ENCODE assay signal across 22 cellular contexts in genomic region chr6:168628732-168629245, GRCh38.
A peak's percentile ranks its signal among the peaks of the same experiment; 100 is the strongest.
DNase-seq lines count a peak whose midpoint lies in the region; ATAC-seq, FAIRE-seq and TF ChIP-seq lines count a peak whose summit lies in the region.
"Had no signal": no experiment of that assay in that cellular context is flagged by ENCODE, and none has a peak within 500 bp of the region (broad histone marks: within the 10 kb centered on the region; RNA-seq: fewer than 3 reads in every experiment).

No MANE protein-coding gene starts in this region.

- no peak for TF ChIP-seq RAD21 in H1 (IDR thresholded peaks at IDR 0.05 in 1 of 2, conservative IDR thresholded peaks at IDR 0.05 in 1 of 2; ENCODE audit: low read depth in 2 of 2, low read length in 2 of 2)

- H3K4me3 ChIP-seq in H1 (ENCODE audit: extremely low read depth in 1 of 4, insufficient read depth in 2 of 4, low read depth in 3 of 4, low read length in 4 of 4) = no peak overlapping the region
- H3K4me3 ChIP-seq: GM23338 had no signal

- no peaks in the 10 kb centered on the region for H3K27me3 Mint-ChIP-seq in nephron progenitor cell (ENCODE audit: low read depth, poor library complexity)
- no peaks in the 10 kb centered on the region for H3K27me3 Mint-ChIP-seq in Calu3 (ENCODE audit: unreplicated experiment)
- H3K27me3 Mint-ChIP-seq: CD4-positive, CD25-positive, alpha-beta regulatory T cell had no signal

- no peak overlapping the region for H2BK5ac ChIP-seq in H1 (ENCODE audit: low read depth, low read length)

- intact Hi-C loops in Calu3 (cut with micrococcal nuclease; ENCODE audit: unreplicated experiment) = loop anchor here (10.0 kb wide), 1 partner anchor 186 kb away; no protein-coding TSS in a partner anchor

- TF ChIP-seq CTCF in H1 (IDR thresholded peaks at IDR 0.05; ENCODE audit: control extremely low read depth in 1 of 3, insufficient read depth in 1 of 3, low read depth in 1 of 3, low read length in 3 of 3) (no peak), nephron progenitor cell (IDR thresholded peaks at IDR 0.05) (no peak), Calu3 (IDR thresholded peaks at IDR 0.05; ENCODE audit: unreplicated experiment) (no peak)

- H3K36me3 ChIP-seq in H1 (ENCODE audit: control insufficient read depth in 2 of 4, insufficient read depth in 4 of 4, low read length in 3 of 4) = no peaks in the 10 kb centered on the region
- H3K36me3 ChIP-seq: BE2C had no signal

- peaks cover 0 to 4% of the 10 kb centered on the region in 2 experiments for H4K20me1 ChIP-seq in H1 (replicated peaks in 1 of 2; ENCODE audit: control insufficient read depth in 1 of 2, insufficient read depth in 2 of 2, low read length in 2 of 2)

- H2BK15ac ChIP-seq in H1 (ENCODE audit: low read length) = 0 out of 2 replicates have a peak overlapping the region, but pooled peaks have one; percentile 46

- H3K9me3 ChIP-seq in H1 (ENCODE audit: insufficient read depth in 2 of 2, low read depth in 1 of 2, low read length in 1 of 2) = no peaks in the 10 kb centered on the region
- H3K9me3 ChIP-seq: BE2C had no signal

- H2BK20ac ChIP-seq in H1 (ENCODE audit: low read length) = no peak overlapping the region

- peak overlapping the region; percentile 16 for H4K5ac ChIP-seq in H1 (ENCODE audit: insufficient read length, low read depth, low read length)

- H3K23ac ChIP-seq in H1 (ENCODE audit: insufficient read length) = no peak overlapping the region

- ATAC-seq in stimulated activated effector memory CD8-positive, alpha-beta T cell treated with anti-CD3 and anti-CD28 coated beads, Interleukin-12 subunit alpha, Interleukin-12 subunit beta, amount 100 ng/mL, for 72 hours = peak; percentile 11
- ATAC-seq in HG03460 (IDR thresholded peaks at IDR 0.05; ENCODE audit: unreplicated experiment) (no peak), HG03135 (IDR thresholded peaks at IDR 0.05; ENCODE audit: unreplicated experiment) (no peak)
- ATAC-seq: GM23338, HCT116 had no signal

- peaks cover 71% of the 10 kb centered on the region for H3K4me1 Mint-ChIP-seq in nephron progenitor cell
- no peaks in the 10 kb centered on the region for H3K4me1 Mint-ChIP-seq in stimulated activated effector memory CD8-positive, alpha-beta T cell treated with anti-CD3 and anti-CD28 coated beads, Interleukin-12 subunit alpha, Interleukin-12 subunit beta, amount 100 ng/mL, for 72 hours
- peaks cover 19% of the 10 kb centered on the region for H3K4me1 Mint-ChIP-seq in Calu3 (ENCODE audit: low read depth, unreplicated experiment)
- H3K4me1 Mint-ChIP-seq: CD8-positive, alpha-beta memory T cell had no signal

- peaks cover 10% of the 10 kb centered on the region for H3K36me3 Mint-ChIP-seq in nephron progenitor cell (ENCODE audit: low read depth)
- no peaks in the 10 kb centered on the region for H3K36me3 Mint-ChIP-seq in stimulated activated effector memory CD8-positive, alpha-beta T cell treated with anti-CD3 and anti-CD28 coated beads, Interleukin-12 subunit alpha, Interleukin-12 subunit beta, amount 100 ng/mL, for 72 hours
- H3K36me3 Mint-ChIP-seq in Calu3 (ENCODE audit: insufficient read depth, unreplicated experiment) = no peaks in the 10 kb centered on the region
- H3K36me3 Mint-ChIP-seq: CD4-positive, CD25-positive, alpha-beta regulatory T cell; CD8-positive, alpha-beta memory T cell had no signal

- no peak overlapping the region for H3K4me3 Mint-ChIP-seq in nephron progenitor cell
- no peak overlapping the region for H3K4me3 Mint-ChIP-seq in stimulated activated effector memory CD8-positive, alpha-beta T cell treated with anti-CD3 and anti-CD28 coated beads, Interleukin-12 subunit alpha, Interleukin-12 subunit beta, amount 100 ng/mL, for 72 hours
- no peak overlapping the region for H3K4me3 Mint-ChIP-seq in Calu3 (ENCODE audit: low read depth, unreplicated experiment)
- H3K4me3 Mint-ChIP-seq: CD4-positive, CD25-positive, alpha-beta regulatory T cell; CD8-positive, alpha-beta memory T cell; GM23338; HFFc6 had no signal

- no peaks in the 10 kb centered on the region for H3K79me2 ChIP-seq in H1 (ENCODE audit: control insufficient read depth in 1 of 2, insufficient read depth in 2 of 2, low read length in 2 of 2)

- H2BK120ac ChIP-seq in H1 (replicated peaks; ENCODE audit: low read depth, low read length) = no peak overlapping the region

- no peak overlapping the region for H3K18ac ChIP-seq in H1 (ENCODE audit: extremely low read depth, low read length)

- CTCF ChIA-PET in H1 (lab: Charles Lee; ENCODE audit: partially characterized antibody) = interaction anchor here (2.2 kb wide), 1 partner anchor 15 kb away, joined by 5 read pairs; no protein-coding TSS in a partner anchor
- CTCF ChIA-PET in Calu3 (lab: Charles Lee) = no interaction called here

- peak overlapping the region; percentile 17; the same call in 1 of the 2 replicates for H2BK12ac ChIP-seq in H1 (ENCODE audit: low read depth, low read length)

- no peak overlapping the region for H3K27ac ChIP-seq in H1 (ENCODE audit: low read depth, low read length)

- peak overlapping the region; percentile 75 for H3K4ac ChIP-seq in H1 (replicated peaks; ENCODE audit: insufficient read length, low read depth, low read length)

- peak overlapping the region; percentile 35 for H4K91ac ChIP-seq in H1 (replicated peaks; ENCODE audit: insufficient read length, low read length)

- no TSS peak for BruUV-seq in Calu3 (replicated peaks; lab: Mats Ljungman, UMichigan)

- peaks cover 0 to 4% (median 0%) of the 10 kb centered on the region in 4 experiments; a peak in 4 of 7 replicates for H3K4me1 ChIP-seq in H1 (replicated peaks in 1 of 4; ENCODE audit: control insufficient read depth in 3 of 4, insufficient read depth in 4 of 4, low read length in 3 of 4)
- H3K4me1 ChIP-seq: BE2C had no signal

- H3K9me3 Mint-ChIP-seq in nephron progenitor cell = peaks cover 6% of the 10 kb centered on the region
- no peaks in the 10 kb centered on the region for H3K9me3 Mint-ChIP-seq in stimulated activated effector memory CD8-positive, alpha-beta T cell treated with anti-CD3 and anti-CD28 coated beads, Interleukin-12 subunit alpha, Interleukin-12 subunit beta, amount 100 ng/mL, for 72 hours
- H3K9me3 Mint-ChIP-seq in Calu3 (ENCODE audit: low read depth, unreplicated experiment) = peaks cover 7% of the 10 kb centered on the region

- H3K23me2 ChIP-seq in H1 (ENCODE audit: low read depth, low read length) = peaks cover 4% of the 10 kb centered on the region

- POLR2A ChIA-PET in H1 (lab: Charles Lee; ENCODE audit: partially characterized antibody) = no interaction called here

- H3K4me2 ChIP-seq in H1 (ENCODE audit: insufficient read depth in 1 of 2, low read depth in 2 of 2, low read length in 2 of 2) = no peak overlapping the region
- H3K4me2 ChIP-seq: GM23338 had no signal

- peak overlapping the region; percentile 74 for H3K27ac Mint-ChIP-seq in nephron progenitor cell
- no peak overlapping the region for H3K27ac Mint-ChIP-seq in stimulated activated effector memory CD8-positive, alpha-beta T cell treated with anti-CD3 and anti-CD28 coated beads, Interleukin-12 subunit alpha, Interleukin-12 subunit beta, amount 100 ng/mL, for 72 hours
- no peak overlapping the region for H3K27ac Mint-ChIP-seq in Calu3 (ENCODE audit: unreplicated experiment)
- H3K27ac Mint-ChIP-seq: CD4-positive, CD25-positive, alpha-beta regulatory T cell; CD8-positive, alpha-beta memory T cell; GM23338; HFFc6 had no signal

- no peak for FAIRE-seq in H1 (lab: Jason Lieb, UNC)
- FAIRE-seq: A204.1, D721Med, G401.6, GM12892, GM18507 had no signal

- H3K56ac ChIP-seq in H1 (replicated peaks; ENCODE audit: insufficient read length, low read depth, low read length) = no peak overlapping the region

- H3K14ac ChIP-seq in H1 (ENCODE audit: insufficient read length) = no peak overlapping the region

- H4K8ac ChIP-seq in H1 (ENCODE audit: extremely low read depth, insufficient read depth, low read length) = no peak overlapping the region

- H3K9ac ChIP-seq in H1 (replicated peaks in 1 of 4; ENCODE audit: extremely low read depth in 1 of 4, low read depth in 3 of 4, low read length in 3 of 4) = no peak overlapping the region

- no peak for TF ChIP-seq POLR2A in H1 (IDR thresholded peaks at IDR 0.05; ENCODE audit: control extremely low read depth in 1 of 2, low read depth in 2 of 2, low read length in 2 of 2)

- no peaks in the 10 kb centered on the region for H3K79me1 ChIP-seq in H1 (ENCODE audit: low read depth, low read length)

- H3K27me3 ChIP-seq in H1 (replicated peaks in 1 of 4; ENCODE audit: control insufficient read depth in 3 of 4, extremely low read depth in 1 of 4, insufficient read depth in 3 of 4, low read length in 3 of 4) = no peaks in the 10 kb centered on the region; a peak in 2 of 7 replicates
- H3K27me3 ChIP-seq: BE2C had no signal

- TF ChIP-seq EP300 in H1 (IDR thresholded peaks at IDR 0.05; ENCODE audit: borderline replicate concordance in 1 of 2, low read depth in 2 of 2, low read length in 2 of 2) = no peak

- WGBS in H1 (ENCODE audit: extremely low coverage in 1 of 2, insufficient coverage in 1 of 2, insufficient read length in 1 of 2, insufficient replicate concordance in 2 of 2, low coverage in 1 of 2, low lambda C conversion rate in 2 of 2, missing lambda C conversion rate in 1 of 2), 2 experiments = 90% methylated on average over 14 of the region's 19 CpGs; no CpG with 5 or more reads in 1 of the 2 experiments

- no peak overlapping the region for H2AFZ ChIP-seq in H1 (ENCODE audit: low read length)
- H2AFZ ChIP-seq: GM23338 had no signal

- no peak overlapping the region for H2AK5ac ChIP-seq in H1 (ENCODE audit: low read depth, low read length)

- DNase-seq in H1 (ENCODE audit: low read depth in 1 of 2, low spot score in 2 of 2) (no peak), nephron progenitor cell (no peak), Calu3 (no peak)
- no peak for DNase-seq in stimulated activated effector memory CD8-positive, alpha-beta T cell treated with anti-CD3 and anti-CD28 coated beads, Interleukin-12 subunit alpha, Interleukin-12 subunit beta, amount 100 ng/mL, for 72 hours (ENCODE audit: low spot score in 2 of 2)
- DNase-seq in effector CD4-positive, alpha-beta T cell = no peak
- DNase-seq: ACHN; BE2C; C1 segment of cervical spinal cord; CD4-positive, CD25-positive, alpha-beta regulatory T cell; CD8-positive, alpha-beta memory T cell; COR-L47; H7; HFFc6 had no signal

TF ChIP-seq in H1, 55 proteins besides CTCF, POLR2A, EP300 and RAD21 (continues in another document):
- TF ChIP-seq USF2 (IDR thresholded peaks at IDR 0.05; ENCODE audit: low read length) (no peak), TEAD4 (IDR thresholded peaks at IDR 0.05; ENCODE audit: low read depth, low read length) (no peak), TAF1 (IDR thresholded peaks at IDR 0.05; ENCODE audit: low read depth, low read length) (no peak), GABPA (IDR thresholded peaks at IDR 0.05; ENCODE audit: borderline replicate concordance, insufficient read depth, low read length) (no peak)
